Comparison of ENCODE assay signal across 13 cellular contexts in genomic region chr19:3405261-3405653, GRCh38. TPM values are rescaled to one million over a fixed set of nuclear protein-coding genes. Genes with fewer than 3 reads are reported as not detected.
A peak's percentile ranks its signal among the peaks of the same experiment; 100 is the strongest.
DNase-seq lines count a peak whose midpoint lies in the region; ATAC-seq and TF ChIP-seq lines count a peak whose summit lies in the region.
"Had no signal": no experiment of that assay in that cellular context is flagged by ENCODE, and none has a peak within 500 bp of the region (broad histone marks: within the 10 kb centered on the region; RNA-seq: fewer than 3 reads in every experiment).

No MANE protein-coding gene starts in this region.

- peaks cover 0 to 15% (median 0%) of the 10 kb centered on the region in 9 donors for H3K36me3 ChIP-seq in heart right ventricle
- no peaks in the 10 kb centered on the region for H3K36me3 ChIP-seq in prostate gland
- H3K36me3 ChIP-seq in aorta (ENCODE audit: control insufficient read depth in 1 of 2, insufficient read depth in 2 of 2, low read length in 1 of 2): no peaks in the 10 kb centered on the region

- TF ChIP-seq CTCF in heart right ventricle (IDR thresholded peaks at IDR 0.05) (no peak), fibroblast of the aortic adventitia (IDR thresholded peaks at IDR 0.05; ENCODE audit: insufficient read depth, low read length) (no peak), prostate gland (IDR thresholded peaks at IDR 0.05) (no peak)

- intact Hi-C loops in heart right ventricle (cut with DNase I) (loop anchor here in 7 of 10 donors (1.0 to 5.0 kb wide), 6 partner anchors 23 to 68 kb away; partner anchors contain the start of gene NFIC (in 4 of the 7)), Right ventricle myocardium inferior (cut with DNase I) (loop anchor here (1.0 to 2.0 kb wide), 3 partner anchors 18 to 68 kb away; no protein-coding TSS in a partner anchor), prostate gland (cut with DNase I) (loop anchor here (5.0 kb wide), 1 partner anchor 38 kb away; the partner anchor contains the start of gene NFIC), aorta (cut with DNase I) (loop anchor here in 1 of 2 donors (2.0 kb wide), 2 partner anchors 24 to 68 kb away; no protein-coding TSS in a partner anchor)

- H3K9me3 ChIP-seq in heart right ventricle (no peaks in the 10 kb centered on the region), prostate gland (no peaks in the 10 kb centered on the region), aorta (ENCODE audit: control insufficient read depth, low read length) (no peaks in the 10 kb centered on the region)

- DNase-seq in heart right ventricle: no peak
- DNase-seq in Right ventricle myocardium inferior (ENCODE audit: missing footprints): no peak
- no peak for DNase-seq in fibroblast of the aortic adventitia (ENCODE audit: low read depth)
- no peak for DNase-seq in prostate gland (ENCODE audit: low spot score)
- DNase-seq in aorta: no peak
- DNase-seq in NCI-H524 (lab: John Stamatoyannopoulos, UW): no peak
- DNase-seq: 8988T; activated CD4-positive, CD25-positive, alpha-beta regulatory T cell; natural killer cell; NCI-H1417 treated with DMSO at 0.1 percent for 48 hours; NCI-H526 had no signal

- WGBS in heart right ventricle, 2 donors: 44 to 47% methylated on average over 6 of the region's 6 CpGs
- 51% methylated on average over 6 of the region's 6 CpGs for WGBS in prostate gland
- WGBS in aorta, 2 donors: 23 to 32% methylated on average over 6 of the region's 6 CpGs

- ATAC-seq in heart right ventricle (no peak), Right ventricle myocardium inferior (no peak), aorta (ENCODE audit: low FRiP score) (no peak), GM21381 (IDR thresholded peaks at IDR 0.05; ENCODE audit: unreplicated experiment) (no peak), GM18867 (IDR thresholded peaks at IDR 0.05; ENCODE audit: unreplicated experiment) (no peak)
- ATAC-seq: natural killer cell had no signal

- H3K4me1 ChIP-seq in heart right ventricle (peaks cover 24 to 93% (median 61%) of the 10 kb centered on the region in 9 donors), prostate gland (replicated peaks) (peaks cover 26% of the 10 kb centered on the region), aorta (ENCODE audit: control insufficient read depth in 1 of 2, insufficient read depth in 2 of 2, low read length in 2 of 2) (peaks cover 0 to 2% of the 10 kb centered on the region in 2 donors)

- H3K27ac ChIP-seq in heart right ventricle (peak overlapping the region; percentile 97 to 100 (median 100)), prostate gland (peak overlapping the region; percentile 99 to 100), aorta (ENCODE audit: low read depth in 1 of 2, low read length in 2 of 2) (peak overlapping the region; percentile 85 to 99)

- H3K27me3 ChIP-seq in heart right ventricle (no peaks in the 10 kb centered on the region), prostate gland (replicated peaks; ENCODE audit: insufficient read depth) (no peaks in the 10 kb centered on the region), aorta (ENCODE audit: control insufficient read depth in 1 of 2, insufficient read depth in 2 of 2, low read length in 1 of 2) (no peaks in the 10 kb centered on the region)

- H3K4me3 ChIP-seq in heart right ventricle (peak overlapping the region in 9 of 10 donors; percentile 34 to 58 (median 48)), fibroblast of the aortic adventitia (ENCODE audit: low read depth, low read length) (peak overlapping the region; percentile 51), prostate gland (peak overlapping the region; percentile 31 to 33), aorta (ENCODE audit: low read length in 2 of 2) (peak overlapping the region in 1 of 2 donors; percentile 22)

- no peak for TF ChIP-seq POLR2A in prostate gland (IDR thresholded peaks at IDR 0.05)

RNA-seq across cellular contexts. Expression of gene NFIC, which starts 38.9 kb away (rescaled TPM):
- 100 to 1,000 TPM; 132 to 217 (median 161) TPM for total RNA-seq in heart right ventricle
- 100 to 1,000 TPM in 1 of 2 donors, 10 to 100 TPM in 1; 52.3 to 147 TPM for polyA plus RNA-seq in heart right ventricle
- total RNA-seq in Right ventricle myocardium inferior: 164 TPM
- 79.5 and 83.2 TPM in 2 replicates for total RNA-seq in fibroblast of the aortic adventitia (ENCODE audit: low replicate concordance)
- 100 to 1,000 TPM; 160 to 168 TPM for total RNA-seq in prostate gland
- 100 to 1,000 TPM; 175 to 188 TPM for total RNA-seq in aorta
- 10 to 100 TPM; 37.5 to 37.7 TPM for polyA plus RNA-seq in aorta
